26 cellular contexts compared by ENCODE assay signal in the genomic region with DNA sequence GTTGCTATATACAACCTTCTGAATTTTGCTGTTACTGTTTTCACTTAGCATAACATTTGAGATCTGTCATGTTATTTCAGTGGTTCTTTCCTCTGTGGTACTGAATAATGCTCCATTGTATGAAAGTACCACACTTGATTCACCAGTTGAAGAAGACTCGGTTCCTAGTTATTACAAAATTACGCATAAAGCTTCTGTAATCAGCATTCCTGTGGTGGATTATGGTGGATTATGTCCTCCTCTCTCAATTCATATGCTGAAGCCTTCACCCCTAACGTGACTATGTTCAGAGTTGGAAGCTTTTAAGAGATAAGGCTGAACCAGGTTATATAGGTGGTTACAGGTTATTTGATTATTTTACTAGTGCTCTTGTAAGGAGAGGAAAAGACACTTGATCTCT.
"Had no signal": no experiment of that assay in that cellular context is flagged by ENCODE, and none has a peak within 500 bp of the region (broad histone marks: within the 10 kb centered on the region; RNA-seq: fewer than 3 reads in every experiment).

No MANE protein-coding gene starts in this region.

- H3K27ac Mint-ChIP-seq: immature natural killer cell, memory B cell, natural killer cell had no signal

- H3K4me3 ChIP-seq: coronary artery, esophagus muscularis mucosa, heart right ventricle, lung, pancreas, right lobe of liver, smooth muscle cell, stomach, thyroid gland, vagina had no signal

- H3K4me2 ChIP-seq: smooth muscle cell had no signal

- H3K27me3 ChIP-seq: esophagus muscularis mucosa, foreskin keratinocyte, heart right ventricle, neutrophil, pancreas, right lobe of liver, stomach, thyroid gland, vagina had no signal

- H3K27me3 Mint-ChIP-seq: memory B cell had no signal

- H3K4me1 Mint-ChIP-seq: immature natural killer cell, memory B cell, natural killer cell had no signal

- ATAC-seq: foreskin keratinocyte, heart right ventricle, natural killer cell, pancreas, right lobe of liver had no signal

- H3K4me3 Mint-ChIP-seq: immature natural killer cell, memory B cell, natural killer cell had no signal

- H3K4me1 ChIP-seq: esophagus muscularis mucosa, foreskin keratinocyte, heart right ventricle, pancreas, right lobe of liver, stomach, thyroid gland, vagina had no signal

- H3K9me3 ChIP-seq: esophagus muscularis mucosa, neutrophil, pancreas, right lobe of liver, thyroid gland, vagina had no signal

- H3K27ac ChIP-seq: coronary artery, esophagus muscularis mucosa, foreskin keratinocyte, heart right ventricle, neutrophil, pancreas, right lobe of liver, stomach, thyroid gland, vagina had no signal

- H3K36me3 Mint-ChIP-seq: immature natural killer cell, memory B cell had no signal

- H3K36me3 ChIP-seq: esophagus muscularis mucosa, heart right ventricle, neutrophil, pancreas, right lobe of liver, stomach, thyroid gland, vagina had no signal

- DNase-seq: dermis blood vessel endothelial cell; effector memory CD4-positive, alpha-beta T cell; glutamatergic neuron; heart right ventricle; hypothalamus; immature natural killer cell; natural killer cell; pancreas; retina; right lobe of liver; stimulated activated CD4-positive, alpha-beta T cell treated with anti-CD3 and anti-CD28 coated beads, Interleukin-12 subunit alpha, Interleukin-12 subunit beta, amount 100 ng/mL, for 4 hours; stimulated activated CD4-positive, alpha-beta T cell treated with anti-CD3 and anti-CD28 coated beads, Interleukin-1b, Interleukin-23, amount 100 ng/mL, for 48 hours; stimulated activated CD4-positive, alpha-beta T cell treated with anti-CD3 and anti-CD28 coated beads, Interleukin-4, amount 100 ng/mL, for 1 hour; stimulated activated CD8-positive, alpha-beta memory T cell treated with anti-CD3 and anti-CD28 coated beads, Interleukin-4, amount 100 ng/mL, for 48 hours; stimulated activated naive CD4-positive, alpha-beta T cell; stomach; thyroid gland; trophoblast cell had no signal
